Comparison of ENCODE assay signal across 25 cellular contexts in the genomic region with DNA sequence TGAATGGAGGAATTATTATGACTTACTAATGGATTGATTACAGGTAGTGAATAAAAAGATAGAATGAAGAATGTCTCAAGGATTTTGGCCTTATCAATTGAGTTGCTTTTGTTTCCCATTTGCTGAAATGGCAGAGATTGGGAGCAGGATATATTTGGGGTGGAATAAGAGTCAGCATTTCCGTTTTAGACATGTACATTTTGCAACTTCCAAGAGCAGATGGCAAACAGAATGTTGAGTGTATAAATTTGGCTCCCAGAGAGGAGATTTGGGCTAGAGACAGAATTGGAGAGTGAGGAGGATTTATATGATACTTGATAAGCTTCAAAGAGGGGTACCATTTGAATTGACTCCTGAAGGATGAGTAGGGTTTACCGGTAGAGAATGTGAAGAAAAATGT.
A peak's percentile ranks its signal among the peaks of the same experiment; 100 is the strongest.
DNase-seq lines count a peak whose midpoint lies in the region; ATAC-seq and TF ChIP-seq lines count a peak whose summit lies in the region.
"Had no signal": no experiment of that assay in that cellular context is flagged by ENCODE, and none has a peak within 500 bp of the region (broad histone marks: within the 10 kb centered on the region; RNA-seq: fewer than 3 reads in every experiment).

No MANE protein-coding gene starts in this region.

- POLR2A ChIA-PET in HEK293T (lab: Yijun Ruan, JAX): no interaction called here

- CTCF ChIA-PET in HEK293T (lab: Yijun Ruan, JAX): no interaction called here

- DNase-seq in Ammon's horn (ENCODE audit: low spot score) (peak; percentile 49), cerebellum (ENCODE audit: low spot score) (peak; percentile 0), fibroblast of pulmonary artery (ENCODE audit: low read depth) (peak; percentile 19), pons (ENCODE audit: low spot score) (peak; percentile 8), tibial nerve (ENCODE audit: low spot score in 2 of 2) (no peak), HEK293T (ENCODE audit: extremely low spot score) (no peak), esophagus muscularis mucosa (ENCODE audit: extremely low spot score) (no peak)
- DNase-seq: AML-193; CD4-positive, alpha-beta memory T cell; COR-L47; DMS53; Karpas-422; NCI-H1092 treated with DMSO at 0.1 percent for 48 hours; NCI-H1436; NCI-H187; NCI-H2081 treated with DMSO at 0.1 percent for 48 hours; NCI-H2171; NCI-H226; NCI-H510A; NCI-H69; SHP77 had no signal

- H3K4me1 ChIP-seq in tibial nerve (no peaks in the 10 kb centered on the region), esophagus muscularis mucosa (no peaks in the 10 kb centered on the region)

- intact Hi-C loops in esophagus muscularis mucosa (cut with DNase I): no loop called here

- no peak for TF ChIP-seq POLR2A in tibial nerve (IDR thresholded peaks at IDR 0.05)
- no peak for TF ChIP-seq POLR2A in esophagus muscularis mucosa (IDR thresholded peaks at IDR 0.05; ENCODE audit: low read depth)

- H3K9me3 ChIP-seq in tibial nerve (no peaks in the 10 kb centered on the region), esophagus muscularis mucosa (no peaks in the 10 kb centered on the region)

- TF ChIP-seq EP300 in tibial nerve (IDR thresholded peaks at IDR 0.05) (no peak), esophagus muscularis mucosa (IDR thresholded peaks at IDR 0.05) (no peak)

- no peak for ATAC-seq in HG02623 (IDR thresholded peaks at IDR 0.05; ENCODE audit: unreplicated experiment)
- ATAC-seq: HCT116, HepG2 had no signal

- no peaks in the 10 kb centered on the region for H3K27me3 ChIP-seq in tibial nerve
- H3K27me3 ChIP-seq in esophagus muscularis mucosa: no peaks in the 10 kb centered on the region

- TF ChIP-seq CTCF in fibroblast of pulmonary artery (IDR thresholded peaks at IDR 0.05; ENCODE audit: low read length, missing control alignments): no peak
- TF ChIP-seq CTCF in tibial nerve (IDR thresholded peaks at IDR 0.05): no peak
- TF ChIP-seq CTCF in esophagus muscularis mucosa (IDR thresholded peaks at IDR 0.05): no peak

- H3K36me3 ChIP-seq in tibial nerve (no peaks in the 10 kb centered on the region), esophagus muscularis mucosa (no peaks in the 10 kb centered on the region)

- H3K27ac ChIP-seq in tibial nerve (no peak overlapping the region), esophagus muscularis mucosa (replicated peaks in 1 of 4) (no peak overlapping the region)
- H3K27ac ChIP-seq: RWPE1 had no signal

- 72 to 76% methylated on average over 2 of the region's 2 CpGs for WGBS in tibial nerve, 2 donors
- WGBS in esophagus muscularis mucosa: 78% methylated on average over 2 of the region's 2 CpGs

- H3K4me3 ChIP-seq in fibroblast of pulmonary artery (replicated peaks; ENCODE audit: low read depth, low read length) (no peak overlapping the region), tibial nerve (no peak overlapping the region), esophagus muscularis mucosa (no peak overlapping the region)

TF ChIP-seq in HEK293T, 16 proteins besides CTCF, POLR2A, EP300 and RAD21:
- TF ChIP-seq CTBP1 (IDR thresholded peaks at IDR 0.05; ENCODE audit: borderline replicate concordance) (no peak), FOXA1 (IDR thresholded peaks at IDR 0.05) (no peak), L3MBTL2 (conservative IDR thresholded peaks at IDR 0.05) (no peak)

Comparison
In these comparisons a context has a peak if more than half of its experiments do, and no peak if none do; other contexts are left out.
1. DNase-seq: peak in Ammon's horn (single experiment), cerebellum (single experiment), fibroblast of pulmonary artery (single experiment) and pons (single experiment); none in tibial nerve (0 of 2), HEK293T (single experiment) and esophagus muscularis mucosa (single experiment).